In the genomic region with DNA sequence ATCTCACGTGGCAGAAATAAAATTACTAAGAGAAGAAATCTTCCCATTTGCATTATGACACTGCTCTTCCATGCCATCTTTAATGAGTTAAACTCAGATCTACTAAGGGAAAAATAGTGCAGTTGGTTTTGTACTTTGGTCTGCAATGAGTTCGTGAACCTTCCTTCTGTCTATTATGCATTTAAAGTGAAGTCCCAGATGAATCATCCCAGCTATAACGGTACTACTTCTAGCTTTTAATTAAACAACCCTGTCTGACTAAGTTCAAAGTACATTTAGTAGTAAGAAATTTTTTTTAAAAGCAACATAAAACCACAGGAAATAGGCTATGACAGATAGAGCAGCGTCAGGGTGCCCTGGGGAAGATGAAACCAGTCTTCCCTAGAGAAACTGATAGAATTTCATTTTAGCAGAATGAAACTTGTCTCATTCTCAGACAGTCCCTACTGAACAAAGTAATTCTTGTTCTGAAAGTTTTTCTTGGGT, we compare ENCODE assay signal across 1 cellular context.
TF ChIP-seq lines count a peak whose summit lies in the region.

No MANE protein-coding gene starts in this region.

TF ChIP-seq in GM12878, 131 proteins besides CTCF, POLR2A, EP300 and RAD21 (continues in another document):
- TF ChIP-seq, protein P1, sequence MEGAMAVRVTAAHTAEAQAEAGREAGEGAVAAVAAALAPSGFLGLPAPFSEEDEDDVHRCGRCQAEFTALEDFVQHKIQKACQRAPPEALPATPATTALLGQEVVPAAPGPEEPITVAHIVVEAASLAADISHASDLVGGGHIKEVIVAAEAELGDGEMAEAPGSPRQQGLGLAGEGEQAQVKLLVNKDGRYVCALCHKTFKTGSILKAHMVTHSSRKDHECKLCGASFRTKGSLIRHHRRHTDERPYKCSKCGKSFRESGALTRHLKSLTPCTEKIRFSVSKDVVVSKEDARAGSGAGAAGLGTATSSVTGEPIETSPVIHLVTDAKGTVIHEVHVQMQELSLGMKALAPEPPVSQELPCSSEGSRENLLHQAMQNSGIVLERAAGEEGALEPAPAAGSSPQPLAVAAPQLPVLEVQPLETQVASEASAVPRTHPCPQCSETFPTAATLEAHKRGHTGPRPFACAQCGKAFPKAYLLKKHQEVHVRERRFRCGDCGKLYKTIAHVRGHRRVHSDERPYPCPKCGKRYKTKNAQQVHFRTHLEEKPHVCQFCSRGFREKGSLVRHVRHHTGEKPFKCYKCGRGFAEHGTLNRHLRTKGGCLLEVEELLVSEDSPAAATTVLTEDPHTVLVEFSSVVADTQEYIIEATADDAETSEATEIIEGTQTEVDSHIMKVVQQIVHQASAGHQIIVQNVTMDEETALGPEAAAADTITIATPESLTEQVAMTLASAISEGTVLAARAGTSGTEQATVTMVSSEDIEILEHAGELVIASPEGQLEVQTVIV (IDR thresholded peaks at IDR 0.05; ENCODE audit: borderline replicate concordance, partially characterized antibody) = no peak
- TF ChIP-seq, protein P2, sequence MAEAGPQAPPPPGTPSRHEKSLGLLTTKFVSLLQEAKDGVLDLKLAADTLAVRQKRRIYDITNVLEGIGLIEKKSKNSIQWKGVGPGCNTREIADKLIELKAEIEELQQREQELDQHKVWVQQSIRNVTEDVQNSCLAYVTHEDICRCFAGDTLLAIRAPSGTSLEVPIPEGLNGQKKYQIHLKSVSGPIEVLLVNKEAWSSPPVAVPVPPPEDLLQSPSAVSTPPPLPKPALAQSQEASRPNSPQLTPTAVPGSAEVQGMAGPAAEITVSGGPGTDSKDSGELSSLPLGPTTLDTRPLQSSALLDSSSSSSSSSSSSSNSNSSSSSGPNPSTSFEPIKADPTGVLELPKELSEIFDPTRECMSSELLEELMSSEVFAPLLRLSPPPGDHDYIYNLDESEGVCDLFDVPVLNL (IDR thresholded peaks at IDR 0.05; ENCODE audit: low read depth, low read length) = no peak
- TF ChIP-seq SMAD1 (IDR thresholded peaks at IDR 0.05; ENCODE audit: low read depth, partially characterized antibody) = no peak
- no peak for TF ChIP-seq JUND (IDR thresholded peaks at IDR 0.05; ENCODE audit: low read depth, low read length)
- TF ChIP-seq ZBED1 (IDR thresholded peaks at IDR 0.05; ENCODE audit: borderline replicate concordance) = no peak
- TF ChIP-seq, protein P3, sequence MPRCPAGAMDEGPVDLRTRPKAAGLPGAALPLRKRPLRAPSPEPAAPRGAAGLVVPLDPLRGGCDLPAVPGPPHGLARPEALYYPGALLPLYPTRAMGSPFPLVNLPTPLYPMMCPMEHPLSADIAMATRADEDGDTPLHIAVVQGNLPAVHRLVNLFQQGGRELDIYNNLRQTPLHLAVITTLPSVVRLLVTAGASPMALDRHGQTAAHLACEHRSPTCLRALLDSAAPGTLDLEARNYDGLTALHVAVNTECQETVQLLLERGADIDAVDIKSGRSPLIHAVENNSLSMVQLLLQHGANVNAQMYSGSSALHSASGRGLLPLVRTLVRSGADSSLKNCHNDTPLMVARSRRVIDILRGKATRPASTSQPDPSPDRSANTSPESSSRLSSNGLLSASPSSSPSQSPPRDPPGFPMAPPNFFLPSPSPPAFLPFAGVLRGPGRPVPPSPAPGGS (IDR thresholded peaks at IDR 0.05; ENCODE audit: borderline replicate concordance, insufficient read depth, low read depth, low read length, poor library complexity, severe bottlenecking) = no peak
- no peak for TF ChIP-seq RCOR1 (conservative IDR thresholded peaks at IDR 0.05; ENCODE audit: low read depth, low read length)
- no peak for TF ChIP-seq ZSCAN29 (IDR thresholded peaks at IDR 0.05)
- TF ChIP-seq, protein P4, sequence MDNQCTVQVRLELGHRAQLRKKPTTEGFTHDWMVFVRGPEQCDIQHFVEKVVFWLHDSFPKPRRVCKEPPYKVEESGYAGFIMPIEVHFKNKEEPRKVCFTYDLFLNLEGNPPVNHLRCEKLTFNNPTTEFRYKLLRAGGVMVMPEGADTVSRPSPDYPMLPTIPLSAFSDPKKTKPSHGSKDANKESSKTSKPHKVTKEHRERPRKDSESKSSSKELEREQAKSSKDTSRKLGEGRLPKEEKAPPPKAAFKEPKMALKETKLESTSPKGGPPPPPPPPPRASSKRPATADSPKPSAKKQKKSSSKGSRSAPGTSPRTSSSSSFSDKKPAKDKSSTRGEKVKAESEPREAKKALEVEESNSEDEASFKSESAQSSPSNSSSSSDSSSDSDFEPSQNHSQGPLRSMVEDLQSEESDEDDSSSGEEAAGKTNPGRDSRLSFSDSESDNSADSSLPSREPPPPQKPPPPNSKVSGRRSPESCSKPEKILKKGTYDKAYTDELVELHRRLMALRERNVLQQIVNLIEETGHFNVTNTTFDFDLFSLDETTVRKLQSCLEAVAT (IDR thresholded peaks at IDR 0.05) = no peak
- TF ChIP-seq, protein P5, sequence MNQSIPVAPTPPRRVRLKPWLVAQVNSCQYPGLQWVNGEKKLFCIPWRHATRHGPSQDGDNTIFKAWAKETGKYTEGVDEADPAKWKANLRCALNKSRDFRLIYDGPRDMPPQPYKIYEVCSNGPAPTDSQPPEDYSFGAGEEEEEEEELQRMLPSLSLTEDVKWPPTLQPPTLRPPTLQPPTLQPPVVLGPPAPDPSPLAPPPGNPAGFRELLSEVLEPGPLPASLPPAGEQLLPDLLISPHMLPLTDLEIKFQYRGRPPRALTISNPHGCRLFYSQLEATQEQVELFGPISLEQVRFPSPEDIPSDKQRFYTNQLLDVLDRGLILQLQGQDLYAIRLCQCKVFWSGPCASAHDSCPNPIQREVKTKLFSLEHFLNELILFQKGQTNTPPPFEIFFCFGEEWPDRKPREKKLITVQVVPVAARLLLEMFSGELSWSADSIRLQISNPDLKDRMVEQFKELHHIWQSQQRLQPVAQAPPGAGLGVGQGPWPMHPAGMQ (IDR thresholded peaks at IDR 0.05; ENCODE audit: borderline replicate concordance) = no peak
- peak; percentile 68; the same call in 1 of the 2 replicates for TF ChIP-seq ZNF384 (IDR thresholded peaks at IDR 0.05; ENCODE audit: borderline replicate concordance, low read depth, low read length)
- no peak for TF ChIP-seq PAX8 (IDR thresholded peaks at IDR 0.05)
- no peak for TF ChIP-seq GATAD2B (conservative IDR thresholded peaks at IDR 0.05; ENCODE audit: low read depth)
- TF ChIP-seq, protein P6, sequence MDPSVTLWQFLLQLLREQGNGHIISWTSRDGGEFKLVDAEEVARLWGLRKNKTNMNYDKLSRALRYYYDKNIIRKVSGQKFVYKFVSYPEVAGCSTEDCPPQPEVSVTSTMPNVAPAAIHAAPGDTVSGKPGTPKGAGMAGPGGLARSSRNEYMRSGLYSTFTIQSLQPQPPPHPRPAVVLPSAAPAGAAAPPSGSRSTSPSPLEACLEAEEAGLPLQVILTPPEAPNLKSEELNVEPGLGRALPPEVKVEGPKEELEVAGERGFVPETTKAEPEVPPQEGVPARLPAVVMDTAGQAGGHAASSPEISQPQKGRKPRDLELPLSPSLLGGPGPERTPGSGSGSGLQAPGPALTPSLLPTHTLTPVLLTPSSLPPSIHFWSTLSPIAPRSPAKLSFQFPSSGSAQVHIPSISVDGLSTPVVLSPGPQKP (IDR thresholded peaks at IDR 0.05; ENCODE audit: low read depth, low read length) = no peak
- TF ChIP-seq, protein P7, sequence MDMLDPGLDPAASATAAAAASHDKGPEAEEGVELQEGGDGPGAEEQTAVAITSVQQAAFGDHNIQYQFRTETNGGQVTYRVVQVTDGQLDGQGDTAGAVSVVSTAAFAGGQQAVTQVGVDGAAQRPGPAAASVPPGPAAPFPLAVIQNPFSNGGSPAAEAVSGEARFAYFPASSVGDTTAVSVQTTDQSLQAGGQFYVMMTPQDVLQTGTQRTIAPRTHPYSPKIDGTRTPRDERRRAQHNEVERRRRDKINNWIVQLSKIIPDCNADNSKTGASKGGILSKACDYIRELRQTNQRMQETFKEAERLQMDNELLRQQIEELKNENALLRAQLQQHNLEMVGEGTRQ (IDR thresholded peaks at IDR 0.05; ENCODE audit: borderline replicate concordance, low read depth, low read length) = no peak
- TF ChIP-seq, protein P8, sequence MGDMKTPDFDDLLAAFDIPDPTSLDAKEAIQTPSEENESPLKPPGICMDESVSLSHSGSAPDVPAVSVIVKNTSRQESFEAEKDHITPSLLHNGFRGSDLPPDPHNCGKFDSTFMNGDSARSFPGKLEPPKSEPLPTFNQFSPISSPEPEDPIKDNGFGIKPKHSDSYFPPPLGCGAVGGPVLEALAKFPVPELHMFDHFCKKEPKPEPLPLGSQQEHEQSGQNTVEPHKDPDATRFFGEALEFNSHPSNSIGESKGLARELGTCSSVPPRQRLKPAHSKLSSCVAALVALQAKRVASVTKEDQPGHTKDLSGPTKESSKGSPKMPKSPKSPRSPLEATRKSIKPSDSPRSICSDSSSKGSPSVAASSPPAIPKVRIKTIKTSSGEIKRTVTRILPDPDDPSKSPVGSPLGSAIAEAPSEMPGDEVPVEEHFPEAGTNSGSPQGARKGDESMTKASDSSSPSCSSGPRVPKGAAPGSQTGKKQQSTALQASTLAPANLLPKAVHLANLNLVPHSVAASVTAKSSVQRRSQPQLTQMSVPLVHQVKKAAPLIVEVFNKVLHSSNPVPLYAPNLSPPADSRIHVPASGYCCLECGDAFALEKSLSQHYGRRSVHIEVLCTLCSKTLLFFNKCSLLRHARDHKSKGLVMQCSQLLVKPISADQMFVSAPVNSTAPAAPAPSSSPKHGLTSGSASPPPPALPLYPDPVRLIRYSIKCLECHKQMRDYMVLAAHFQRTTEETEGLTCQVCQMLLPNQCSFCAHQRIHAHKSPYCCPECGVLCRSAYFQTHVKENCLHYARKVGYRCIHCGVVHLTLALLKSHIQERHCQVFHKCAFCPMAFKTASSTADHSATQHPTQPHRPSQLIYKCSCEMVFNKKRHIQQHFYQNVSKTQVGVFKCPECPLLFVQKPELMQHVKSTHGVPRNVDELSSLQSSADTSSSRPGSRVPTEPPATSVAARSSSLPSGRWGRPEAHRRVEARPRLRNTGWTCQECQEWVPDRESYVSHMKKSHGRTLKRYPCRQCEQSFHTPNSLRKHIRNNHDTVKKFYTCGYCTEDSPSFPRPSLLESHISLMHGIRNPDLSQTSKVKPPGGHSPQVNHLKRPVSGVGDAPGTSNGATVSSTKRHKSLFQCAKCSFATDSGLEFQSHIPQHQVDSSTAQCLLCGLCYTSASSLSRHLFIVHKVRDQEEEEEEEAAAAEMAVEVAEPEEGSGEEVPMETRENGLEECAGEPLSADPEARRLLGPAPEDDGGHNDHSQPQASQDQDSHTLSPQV (IDR thresholded peaks at IDR 0.05) = no peak
- TF ChIP-seq, protein P9, sequence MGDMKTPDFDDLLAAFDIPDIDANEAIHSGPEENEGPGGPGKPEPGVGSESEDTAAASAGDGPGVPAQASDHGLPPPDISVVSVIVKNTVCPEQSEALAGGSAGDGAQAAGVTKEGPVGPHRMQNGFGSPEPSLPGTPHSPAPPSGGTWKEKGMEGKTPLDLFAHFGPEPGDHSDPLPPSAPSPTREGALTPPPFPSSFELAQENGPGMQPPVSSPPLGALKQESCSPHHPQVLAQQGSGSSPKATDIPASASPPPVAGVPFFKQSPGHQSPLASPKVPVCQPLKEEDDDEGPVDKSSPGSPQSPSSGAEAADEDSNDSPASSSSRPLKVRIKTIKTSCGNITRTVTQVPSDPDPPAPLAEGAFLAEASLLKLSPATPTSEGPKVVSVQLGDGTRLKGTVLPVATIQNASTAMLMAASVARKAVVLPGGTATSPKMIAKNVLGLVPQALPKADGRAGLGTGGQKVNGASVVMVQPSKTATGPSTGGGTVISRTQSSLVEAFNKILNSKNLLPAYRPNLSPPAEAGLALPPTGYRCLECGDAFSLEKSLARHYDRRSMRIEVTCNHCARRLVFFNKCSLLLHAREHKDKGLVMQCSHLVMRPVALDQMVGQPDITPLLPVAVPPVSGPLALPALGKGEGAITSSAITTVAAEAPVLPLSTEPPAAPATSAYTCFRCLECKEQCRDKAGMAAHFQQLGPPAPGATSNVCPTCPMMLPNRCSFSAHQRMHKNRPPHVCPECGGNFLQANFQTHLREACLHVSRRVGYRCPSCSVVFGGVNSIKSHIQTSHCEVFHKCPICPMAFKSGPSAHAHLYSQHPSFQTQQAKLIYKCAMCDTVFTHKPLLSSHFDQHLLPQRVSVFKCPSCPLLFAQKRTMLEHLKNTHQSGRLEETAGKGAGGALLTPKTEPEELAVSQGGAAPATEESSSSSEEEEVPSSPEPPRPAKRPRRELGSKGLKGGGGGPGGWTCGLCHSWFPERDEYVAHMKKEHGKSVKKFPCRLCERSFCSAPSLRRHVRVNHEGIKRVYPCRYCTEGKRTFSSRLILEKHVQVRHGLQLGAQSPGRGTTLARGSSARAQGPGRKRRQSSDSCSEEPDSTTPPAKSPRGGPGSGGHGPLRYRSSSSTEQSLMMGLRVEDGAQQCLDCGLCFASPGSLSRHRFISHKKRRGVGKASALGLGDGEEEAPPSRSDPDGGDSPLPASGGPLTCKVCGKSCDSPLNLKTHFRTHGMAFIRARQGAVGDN (IDR thresholded peaks at IDR 0.05) = no peak
- TF ChIP-seq, protein P10, sequence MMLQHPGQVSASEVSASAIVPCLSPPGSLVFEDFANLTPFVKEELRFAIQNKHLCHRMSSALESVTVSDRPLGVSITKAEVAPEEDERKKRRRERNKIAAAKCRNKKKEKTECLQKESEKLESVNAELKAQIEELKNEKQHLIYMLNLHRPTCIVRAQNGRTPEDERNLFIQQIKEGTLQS (IDR thresholded peaks at IDR 0.05; ENCODE audit: borderline replicate concordance, extremely low read depth, low read depth, low read length) = no peak
- peak; percentile 39; the same call in 1 of the 2 replicates for TF ChIP-seq ZNF217 (IDR thresholded peaks at IDR 0.05)
- TF ChIP-seq SPI1 (IDR thresholded peaks at IDR 0.05; ENCODE audit: borderline replicate concordance, insufficient read depth, low read depth, low read length) = no peak
- TF ChIP-seq, protein P11, sequence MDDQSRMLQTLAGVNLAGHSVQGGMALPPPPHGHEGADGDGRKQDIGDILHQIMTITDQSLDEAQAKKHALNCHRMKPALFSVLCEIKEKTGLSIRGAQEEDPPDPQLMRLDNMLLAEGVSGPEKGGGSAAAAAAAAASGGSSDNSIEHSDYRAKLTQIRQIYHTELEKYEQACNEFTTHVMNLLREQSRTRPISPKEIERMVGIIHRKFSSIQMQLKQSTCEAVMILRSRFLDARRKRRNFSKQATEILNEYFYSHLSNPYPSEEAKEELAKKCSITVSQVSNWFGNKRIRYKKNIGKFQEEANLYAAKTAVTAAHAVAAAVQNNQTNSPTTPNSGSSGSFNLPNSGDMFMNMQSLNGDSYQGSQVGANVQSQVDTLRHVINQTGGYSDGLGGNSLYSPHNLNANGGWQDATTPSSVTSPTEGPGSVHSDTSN (IDR thresholded peaks at IDR 0.05; ENCODE audit: insufficient replicate concordance, low read depth, low read length) = no peak
- TF ChIP-seq IRF4 (IDR thresholded peaks at IDR 0.05; ENCODE audit: low read depth, low read length) = no peak
- peak; percentile 84 for TF ChIP-seq MEF2B (IDR thresholded peaks at IDR 0.05; ENCODE audit: partially characterized antibody, poor library complexity, severe bottlenecking)
